Comparison of ENCODE assay signal across 9 cellular contexts in genomic region chr12:6430990-6431353, GRCh38. TPM values are rescaled to one million over a fixed set of nuclear protein-coding genes. Genes with fewer than 3 reads are reported as not detected.
A peak's percentile ranks its signal among the peaks of the same experiment; 100 is the strongest.
DNase-seq lines count a peak whose midpoint lies in the region; ATAC-seq and TF ChIP-seq lines count a peak whose summit lies in the region.
"Had no signal": no experiment of that assay in that cellular context is flagged by ENCODE, and none has a peak within 500 bp of the region (broad histone marks: within the 10 kb centered on the region; RNA-seq: fewer than 3 reads in every experiment).

No MANE protein-coding gene starts in this region.

- H3K36me3 ChIP-seq in right lobe of liver (no peaks in the 10 kb centered on the region), tibial nerve (no peaks in the 10 kb centered on the region), brain microvascular endothelial cell (replicated peaks) (no peaks in the 10 kb centered on the region)

- TF ChIP-seq POLR2A in right lobe of liver (IDR thresholded peaks at IDR 0.05) (no peak), tibial nerve (IDR thresholded peaks at IDR 0.05) (no peak)

- POLR2A ChIA-PET in activated naive CD8-positive, alpha-beta T cell treated with anti-CD3 and anti-CD28 coated beads, Interleukin-2, amount 10 ng/mL, durations not matched to agents 7 days and 5 days (lab: Charles Lee), result interaction anchor here (5.3 kb wide), 1 partner anchor 14 kb away, joined by 80 read pairs; the partner anchor contains the start of gene CD27

- TF ChIP-seq CTCF in right lobe of liver (IDR thresholded peaks at IDR 0.05), result no peak
- TF ChIP-seq CTCF in tibial nerve (IDR thresholded peaks at IDR 0.05), result no peak
- TF ChIP-seq CTCF in brain microvascular endothelial cell (IDR thresholded peaks at IDR 0.05; ENCODE audit: low read depth, low read length, missing control alignments), result no peak

- H3K27me3 ChIP-seq in right lobe of liver (no peaks in the 10 kb centered on the region), tibial nerve (no peaks in the 10 kb centered on the region), brain microvascular endothelial cell (replicated peaks) (no peaks in the 10 kb centered on the region)

- H3K9me3 Mint-ChIP-seq in activated naive CD4-positive, alpha-beta T cell treated with anti-CD3 and anti-CD28 coated beads, Interleukin-2, amount 50 U/mL, for 24 hours, result no peaks in the 10 kb centered on the region
- H3K9me3 Mint-ChIP-seq in activated naive CD8-positive, alpha-beta T cell treated with anti-CD3 and anti-CD28 coated beads, Interleukin-2, amount 10 ng/mL, durations not matched to agents 7 days and 5 days, result no peaks in the 10 kb centered on the region

- DNase-seq in activated naive CD4-positive, alpha-beta T cell treated with Interleukin-2 at 50 U/mL for 16 hours, result no peak
- DNase-seq in activated naive CD8-positive, alpha-beta T cell treated with anti-CD3 and anti-CD28 coated beads, Interleukin-2, amount 10 ng/mL, durations not matched to agents 7 days and 5 days, result no peak
- DNase-seq in right lobe of liver, result peak in 2 of 3 donors; percentile 4 to 11
- DNase-seq in tibial nerve (ENCODE audit: low spot score in 2 of 2), result no peak
- DNase-seq in NCI-H187 (lab: John Stamatoyannopoulos, UW), result no peak
- no peak for DNase-seq in DMS114 treated with DMSO at 0.1 percent for 48 hours (lab: John Stamatoyannopoulos, UW; ENCODE audit: unreplicated experiment)
- DNase-seq in brain microvascular endothelial cell, result no peak
- DNase-seq: COR-L47 had no signal

- intact Hi-C loops in right lobe of liver (cut with DNase I), result no loop called here

- H3K4me3 ChIP-seq in right lobe of liver (no peak overlapping the region), tibial nerve (peak overlapping the region in 2 of 4 donors; percentile 9 to 39), brain microvascular endothelial cell (ENCODE audit: low read depth, low read length) (no peak overlapping the region)

- no peak for TF ChIP-seq EP300 in tibial nerve (IDR thresholded peaks at IDR 0.05)

- peak overlapping the region; percentile 94 for H3K27ac Mint-ChIP-seq in activated naive CD4-positive, alpha-beta T cell treated with anti-CD3 and anti-CD28 coated beads, Interleukin-2, amount 50 U/mL, for 24 hours
- peak overlapping the region; percentile 25 for H3K27ac Mint-ChIP-seq in activated naive CD8-positive, alpha-beta T cell treated with anti-CD3 and anti-CD28 coated beads, Interleukin-2, amount 10 ng/mL, durations not matched to agents 7 days and 5 days

- H3K27me3 Mint-ChIP-seq in activated naive CD4-positive, alpha-beta T cell treated with anti-CD3 and anti-CD28 coated beads, Interleukin-2, amount 50 U/mL, for 24 hours, result no peaks in the 10 kb centered on the region
- no peaks in the 10 kb centered on the region for H3K27me3 Mint-ChIP-seq in activated naive CD8-positive, alpha-beta T cell treated with anti-CD3 and anti-CD28 coated beads, Interleukin-2, amount 10 ng/mL, durations not matched to agents 7 days and 5 days

- H3K36me3 Mint-ChIP-seq in activated naive CD4-positive, alpha-beta T cell treated with anti-CD3 and anti-CD28 coated beads, Interleukin-2, amount 50 U/mL, for 24 hours, result no peaks in the 10 kb centered on the region
- no peaks in the 10 kb centered on the region for H3K36me3 Mint-ChIP-seq in activated naive CD8-positive, alpha-beta T cell treated with anti-CD3 and anti-CD28 coated beads, Interleukin-2, amount 10 ng/mL, durations not matched to agents 7 days and 5 days

- no peaks in the 10 kb centered on the region for H3K4me1 ChIP-seq in right lobe of liver
- H3K4me1 ChIP-seq in tibial nerve, result peaks cover 0 to 19% (median 5%) of the 10 kb centered on the region in 4 donors

- ATAC-seq in activated naive CD8-positive, alpha-beta T cell treated with anti-CD3 and anti-CD28 coated beads, Interleukin-2, amount 10 ng/mL, durations not matched to agents 7 days and 5 days (ENCODE audit: low read depth), result no peak
- ATAC-seq in right lobe of liver, result no peak

- H3K9me3 ChIP-seq in right lobe of liver (no peaks in the 10 kb centered on the region), tibial nerve (no peaks in the 10 kb centered on the region)

- H3K27ac ChIP-seq in right lobe of liver (no peak overlapping the region), tibial nerve (peak overlapping the region; percentile 43 to 93 (median 78)), brain microvascular endothelial cell (no peak overlapping the region)

- H3K4me3 Mint-ChIP-seq in activated naive CD4-positive, alpha-beta T cell treated with anti-CD3 and anti-CD28 coated beads, Interleukin-2, amount 50 U/mL, for 24 hours, result peak overlapping the region; percentile 71
- H3K4me3 Mint-ChIP-seq in activated naive CD8-positive, alpha-beta T cell treated with anti-CD3 and anti-CD28 coated beads, Interleukin-2, amount 10 ng/mL, durations not matched to agents 7 days and 5 days, result peak overlapping the region; percentile 17

- peaks cover 75% of the 10 kb centered on the region for H3K4me1 Mint-ChIP-seq in activated naive CD4-positive, alpha-beta T cell treated with anti-CD3 and anti-CD28 coated beads, Interleukin-2, amount 50 U/mL, for 24 hours
- H3K4me1 Mint-ChIP-seq in activated naive CD8-positive, alpha-beta T cell treated with anti-CD3 and anti-CD28 coated beads, Interleukin-2, amount 10 ng/mL, durations not matched to agents 7 days and 5 days, result peaks cover 50% of the 10 kb centered on the region

- WGBS in right lobe of liver (ENCODE audit: insufficient coverage, low coverage, low lambda C conversion rate, missing lambda C conversion rate), result 41% methylated on average over 2 of the region's 3 CpGs
- WGBS in tibial nerve, 2 donors, result 37 to 53% methylated on average over 3 of the region's 3 CpGs

- in situ Hi-C loops in brain microvascular endothelial cell (cut with HindIII; ENCODE audit: low pct_ligation_motif_present, low sequenced_read_pairs), result no loop called here

RNA-seq across cellular contexts. Expression of gene CD27, which starts 13.8 kb away (rescaled TPM):
- 100 to 1,000 TPM; 152 to 158 TPM for total RNA-seq in activated naive CD8-positive, alpha-beta T cell treated with anti-CD3 and anti-CD28 coated beads, Interleukin-2, amount 10 ng/mL, durations not matched to agents 7 days and 5 days
- total RNA-seq in right lobe of liver (1 to 10 TPM in 1 of 6 experiments, under 1 TPM in 4, not detected in 1; 0.33 to 1.2 (median 0.68) TPM), tibial nerve (under 1 TPM in 2 of 4 donors, not detected in 2; 0.44 to 0.63 TPM)

RNA-seq across cellular contexts. Expression of gene TAPBPL, which starts 20.9 kb away (rescaled TPM):
- total RNA-seq in activated naive CD8-positive, alpha-beta T cell treated with anti-CD3 and anti-CD28 coated beads, Interleukin-2, amount 10 ng/mL, durations not matched to agents 7 days and 5 days, result 10 to 100 TPM; 49.4 to 50.1 TPM
- total RNA-seq in right lobe of liver (10 to 100 TPM; 13.8 to 29.3 (median 21.4) TPM), tibial nerve (10 to 100 TPM; 13.9 to 31.9 (median 25.2) TPM)

RNA-seq across cellular contexts. Expression of gene VAMP1, which starts 39.5 kb away (rescaled TPM):
- 10 to 100 TPM; 65.5 to 72.1 TPM for total RNA-seq in activated naive CD8-positive, alpha-beta T cell treated with anti-CD3 and anti-CD28 coated beads, Interleukin-2, amount 10 ng/mL, durations not matched to agents 7 days and 5 days
- total RNA-seq in right lobe of liver, result 1 to 10 TPM; 3.5 to 6.5 (median 6.0) TPM
- total RNA-seq in tibial nerve, result 10 to 100 TPM; 12.0 to 31.0 (median 19.3) TPM

RNA-seq across cellular contexts. Expression of gene LTBR, which starts 47.0 kb away (rescaled TPM):
- 1 to 10 TPM in 1 of 2 experiments, under 1 TPM in 1; 0.61 to 1.4 TPM for total RNA-seq in activated naive CD8-positive, alpha-beta T cell treated with anti-CD3 and anti-CD28 coated beads, Interleukin-2, amount 10 ng/mL, durations not matched to agents 7 days and 5 days
- 100 to 1,000 TPM in 3 of 6 experiments, 10 to 100 TPM in 3; 83.8 to 235 (median 103) TPM for total RNA-seq in right lobe of liver
- total RNA-seq in tibial nerve, result 100 to 1,000 TPM; 119 to 234 (median 151) TPM

RNA-seq across cellular contexts. Expression of gene SCNN1A, which starts 55.6 kb away (rescaled TPM):
- 1 to 10 TPM in 1 of 2 experiments, under 1 TPM in 1; 0.43 to 1.1 TPM for total RNA-seq in activated naive CD8-positive, alpha-beta T cell treated with anti-CD3 and anti-CD28 coated beads, Interleukin-2, amount 10 ng/mL, durations not matched to agents 7 days and 5 days
- total RNA-seq in right lobe of liver (1 to 10 TPM; 2.1 to 9.5 (median 6.0) TPM), tibial nerve (10 to 100 TPM; 15.9 to 46.5 (median 18.8) TPM)

Comparison
In these comparisons a context has a peak if more than half of its experiments do, and no peak if none do; other contexts are left out.
1. DNase-seq: peak in right lobe of liver (2 of 3); none in activated naive CD4-positive, alpha-beta T cell treated with Interleukin-2 at 50 U/mL for 16 hours (single experiment), activated naive CD8-positive, alpha-beta T cell treated with anti-CD3 and anti-CD28 coated beads, Interleukin-2, amount 10 ng/mL, durations not matched to agents 7 days and 5 days (single experiment), tibial nerve (0 of 2), NCI-H187 (0 of 2), DMS114 treated with DMSO at 0.1 percent for 48 hours (single experiment) and brain microvascular endothelial cell (single experiment).
2. H3K27ac ChIP-seq: peak in tibial nerve (4 of 4); none in right lobe of liver (0 of 3) and brain microvascular endothelial cell (single experiment).
3. RNA of gene CD27, which starts 13.8 kb away (total RNA-seq): 152 to 158 TPM in activated naive CD8-positive, alpha-beta T cell treated with anti-CD3 and anti-CD28 coated beads, Interleukin-2, amount 10 ng/mL, durations not matched to agents 7 days and 5 days; 0.33 to 1.2 TPM in right lobe of liver and 0.44 to 0.63 TPM in tibial nerve; every median in the first group is over 10 times any median in the second.